Comparison of ENCODE assay signal across 7 cellular contexts in genomic region chr20:53625611-53626129, GRCh38. TPM values are rescaled to one million over a fixed set of nuclear protein-coding genes. Genes with fewer than 3 reads are reported as not detected.
A peak's percentile ranks its signal among the peaks of the same experiment; 100 is the strongest.
DNase-seq lines count a peak whose midpoint lies in the region; ATAC-seq and TF ChIP-seq lines count a peak whose summit lies in the region.
"Not testable (repeated sequence)": the region's sequence is repeated elsewhere in the genome, so short reads cannot be mapped to it uniquely, and the experiment has no call there.

No MANE protein-coding gene starts in this region.

- H3K27ac ChIP-seq in DND-41 (ENCODE audit: low read length) (0 out of 2 replicates have a peak overlapping the region, but pooled peaks have one; percentile 5), PC-9 (peak overlapping the region; percentile 7; the same call in 1 of the 2 replicates), VCaP (peak overlapping the region; percentile 94; the same call in 1 of the 2 replicates), neutrophil (peak overlapping the region; percentile 35)
- not testable (repeated sequence) for H3K27ac ChIP-seq in mesenchymal stem cell (ENCODE audit: low read length, poor library complexity, severe bottlenecking); stomach

- H3K14ac ChIP-seq in mesenchymal stem cell (ENCODE audit: low read length in 2 of 2) = not testable (repeated sequence)

- H2BK120ac ChIP-seq in mesenchymal stem cell (ENCODE audit: low read depth, low read length) = not testable (repeated sequence)

- not testable (repeated sequence) for H3K9ac ChIP-seq in DND-41 (ENCODE audit: low read depth, low read length)
- H3K9ac ChIP-seq in mesenchymal stem cell (ENCODE audit: low read length) = peak overlapping the region; percentile 45

- H4K91ac ChIP-seq in mesenchymal stem cell (ENCODE audit: low read length) = not testable (repeated sequence)

- H3K9me2 ChIP-seq in PC-9 (ENCODE audit: insufficient read depth) = not testable (repeated sequence)

- peaks cover 44% of the 10 kb centered on the region for H3K4me1 Mint-ChIP-seq in activated naive CD8-positive, alpha-beta T cell treated with anti-CD3 and anti-CD28 coated beads, Interleukin-2, amount 10 ng/mL, durations not matched to agents 7 days and 5 days

- not testable (repeated sequence) for H2AFZ ChIP-seq in DND-41 (ENCODE audit: low read depth, low read length); PC-9; mesenchymal stem cell (ENCODE audit: low read depth, low read length)

- H3K79me1 ChIP-seq in mesenchymal stem cell (replicated peaks; ENCODE audit: low read length, poor library complexity, severe bottlenecking) = not testable (repeated sequence)

- POLR2A ChIA-PET in PC-9 (lab: Charles Lee; ENCODE audit: unreplicated experiment) = interaction anchor here (0.7 kb wide), 1 partner anchor 32 kb away, joined by 5 read pairs; no protein-coding TSS in a partner anchor
- POLR2A ChIA-PET in activated naive CD8-positive, alpha-beta T cell treated with anti-CD3 and anti-CD28 coated beads, Interleukin-2, amount 10 ng/mL, durations not matched to agents 7 days and 5 days (lab: Charles Lee) = interaction anchor here (0.7 kb wide), 1 partner anchor 66 kb away, joined by 4 read pairs; no protein-coding TSS in a partner anchor

- H3K9me3 Mint-ChIP-seq in activated naive CD8-positive, alpha-beta T cell treated with anti-CD3 and anti-CD28 coated beads, Interleukin-2, amount 10 ng/mL, durations not matched to agents 7 days and 5 days = not testable (repeated sequence)

- not testable (repeated sequence) for H3K9me3 ChIP-seq in DND-41 (ENCODE audit: insufficient read depth, low read length, severe bottlenecking); PC-9 (ENCODE audit: insufficient read depth, low read depth); mesenchymal stem cell (ENCODE audit: control insufficient read depth, low read length); neutrophil; stomach

- not testable (repeated sequence) for H3K27me3 ChIP-seq in DND-41 (ENCODE audit: insufficient read depth, low read length, poor library complexity); PC-9 (ENCODE audit: insufficient read depth, low read depth); mesenchymal stem cell (ENCODE audit: control insufficient read depth in 1 of 2, insufficient read depth in 1 of 2, low read length in 2 of 2); neutrophil; stomach

- not testable (repeated sequence) for H4K20me1 ChIP-seq in DND-41 (ENCODE audit: insufficient read depth, low read length); PC-9 (ENCODE audit: insufficient read depth)

- not testable (repeated sequence) for H4K8ac ChIP-seq in mesenchymal stem cell (ENCODE audit: low read length)

- not testable (repeated sequence) for H2BK12ac ChIP-seq in mesenchymal stem cell (ENCODE audit: low read length in 2 of 2)

- ATAC-seq in DND-41 (ENCODE audit: insufficient read depth, low read depth); activated naive CD8-positive, alpha-beta T cell treated with anti-CD3 and anti-CD28 coated beads, Interleukin-2, amount 10 ng/mL, durations not matched to agents 7 days and 5 days (ENCODE audit: low read depth): not testable (repeated sequence)

- peaks cover 41% of the 10 kb centered on the region for H3F3A ChIP-seq in PC-9 (ENCODE audit: insufficient read depth, low read depth)

- not testable (repeated sequence) for H3K4me3 Mint-ChIP-seq in activated naive CD8-positive, alpha-beta T cell treated with anti-CD3 and anti-CD28 coated beads, Interleukin-2, amount 10 ng/mL, durations not matched to agents 7 days and 5 days

- H3K27ac Mint-ChIP-seq in activated naive CD8-positive, alpha-beta T cell treated with anti-CD3 and anti-CD28 coated beads, Interleukin-2, amount 10 ng/mL, durations not matched to agents 7 days and 5 days = peak overlapping the region; percentile 19

- not testable (repeated sequence) for TF ChIP-seq EP300 in stomach (IDR thresholded peaks at IDR 0.05)

- not testable (repeated sequence) for H3K4me3 ChIP-seq in DND-41 (ENCODE audit: low read depth in 1 of 2, low read length in 2 of 2); PC-9; mesenchymal stem cell (ENCODE audit: insufficient read depth in 1 of 2, low read depth in 1 of 2, low read length in 2 of 2); neutrophil (ENCODE audit: low read depth in 1 of 2, low read length in 1 of 2); stomach

- intact Hi-C loops in PC-9 (cut with micrococcal nuclease; ENCODE audit: unreplicated experiment); stomach (cut with DNase I; ENCODE audit: low total_unique reads): not testable (repeated sequence)

- not testable (repeated sequence) for H3K23ac ChIP-seq in mesenchymal stem cell (ENCODE audit: low read length in 2 of 2)

- H3K36me3 ChIP-seq in DND-41 (ENCODE audit: insufficient read depth, low read length); PC-9 (ENCODE audit: low read depth); mesenchymal stem cell (ENCODE audit: control insufficient read depth in 1 of 2, insufficient read depth in 2 of 2, low read depth in 1 of 2, low read length in 2 of 2); neutrophil; stomach: not testable (repeated sequence)

- TF ChIP-seq POLR2A in stomach (IDR thresholded peaks at IDR 0.05) = not testable (repeated sequence)

- H2BK15ac ChIP-seq in mesenchymal stem cell (ENCODE audit: low read depth, poor library complexity, severe bottlenecking) = not testable (repeated sequence)

- H2AK5ac ChIP-seq in mesenchymal stem cell (ENCODE audit: low read length, severe bottlenecking) = not testable (repeated sequence)

- not testable (repeated sequence) for H3K4ac ChIP-seq in mesenchymal stem cell (ENCODE audit: low read depth in 1 of 2, low read length in 2 of 2)

- not testable (repeated sequence) for H3K18ac ChIP-seq in mesenchymal stem cell (ENCODE audit: low read depth in 1 of 2, low read length in 2 of 2)

- not testable (repeated sequence) for H3K36me3 Mint-ChIP-seq in activated naive CD8-positive, alpha-beta T cell treated with anti-CD3 and anti-CD28 coated beads, Interleukin-2, amount 10 ng/mL, durations not matched to agents 7 days and 5 days

- DNase-seq in DND-41; PC-9; activated naive CD8-positive, alpha-beta T cell treated with anti-CD3 and anti-CD28 coated beads, Interleukin-2, amount 10 ng/mL, durations not matched to agents 7 days and 5 days; mesenchymal stem cell: not testable (repeated sequence)
- peak; percentile 8 for DNase-seq in stomach

- BruUV-seq in PC-9 (replicated peaks; lab: Mats Ljungman, UMichigan) = not testable (repeated sequence)

- H3K79me2 ChIP-seq in DND-41 (ENCODE audit: insufficient read depth, low read length); PC-9 (ENCODE audit: low read depth): not testable (repeated sequence)

- H2BK5ac ChIP-seq in mesenchymal stem cell (ENCODE audit: low read depth, low read length, poor library complexity, severe bottlenecking) = not testable (repeated sequence)

- TF ChIP-seq CTCF in DND-41 (IDR thresholded peaks at IDR 0.05; ENCODE audit: borderline replicate concordance, extremely low read depth, low read length, poor library complexity, severe bottlenecking); PC-9 (conservative IDR thresholded peaks at IDR 0.05); VCaP (conservative IDR thresholded peaks at IDR 0.05); neutrophil (IDR thresholded peaks at IDR 0.05); stomach (IDR thresholded peaks at IDR 0.05): not testable (repeated sequence)

- peaks cover 50% of the 10 kb centered on the region for H3K4me1 ChIP-seq in DND-41 (ENCODE audit: insufficient read depth, low read length)
- H3K4me1 ChIP-seq in PC-9 (replicated peaks; ENCODE audit: insufficient read depth) = peaks cover 45% of the 10 kb centered on the region
- not testable (repeated sequence) for H3K4me1 ChIP-seq in mesenchymal stem cell (ENCODE audit: control insufficient read depth, insufficient read depth, low read depth, low read length)
- peaks cover 46 to 55% of the 10 kb centered on the region in 2 experiments for H3K4me1 ChIP-seq in neutrophil (ENCODE audit: control insufficient read depth in 1 of 2, insufficient read depth in 1 of 2, low read depth in 1 of 2, low read length in 1 of 2)
- H3K4me1 ChIP-seq in stomach = peaks cover 20 to 44% (median 32%) of the 10 kb centered on the region in 4 donors

- WGBS in mesenchymal stem cell = 98% methylated on average over 4 of the region's 7 CpGs
- WGBS in stomach, 5 donors = 92 to 96% (median 94%) methylated on average over 7 of the region's 7 CpGs

- not testable (repeated sequence) for H3K27me3 Mint-ChIP-seq in activated naive CD8-positive, alpha-beta T cell treated with anti-CD3 and anti-CD28 coated beads, Interleukin-2, amount 10 ng/mL, durations not matched to agents 7 days and 5 days

- not testable (repeated sequence) for H3K4me2 ChIP-seq in DND-41 (ENCODE audit: insufficient read depth, low read length); PC-9; mesenchymal stem cell (ENCODE audit: low read length, poor library complexity, severe bottlenecking)

- CTCF ChIA-PET in PC-9 (lab: Charles Lee) = not testable (repeated sequence)

RNA-seq across cellular contexts. Expression of gene ZNF217, which starts 32.0 kb away (rescaled TPM):
- 63.8 and 67.3 TPM in 2 replicates for total RNA-seq in PC-9 (2021)
- 100 to 1,000 TPM; 133 to 144 TPM for total RNA-seq in activated naive CD8-positive, alpha-beta T cell treated with anti-CD3 and anti-CD28 coated beads, Interleukin-2, amount 10 ng/mL, durations not matched to agents 7 days and 5 days
- polyA plus RNA-seq in mesenchymal stem cell (2013, experiment 1 of 2) = 15.7 TPM
- polyA plus RNA-seq in mesenchymal stem cell (2013, experiment 2 of 2) = 16.6 TPM
- total RNA-seq in stomach = 10 to 100 TPM; 24.3 to 40.2 (median 31.7) TPM
- polyA plus RNA-seq in stomach = 1 to 10 TPM; 6.3 to 9.6 (median 7.1) TPM
